ENCODE assay signal across 1 cellular context in genomic region chr17:47253541-47254402, GRCh38.
TF ChIP-seq lines count a peak whose summit lies in the region.

Gene ITGB3 (plus strand): TSS chr17:47253827. CDS start chr17:47253862, 35 bp downstream.

TF ChIP-seq in K562, 482 proteins besides CTCF, POLR2A, EP300 and RAD21 (continued from another document and continues in another):
- TF ChIP-seq, protein P1, sequence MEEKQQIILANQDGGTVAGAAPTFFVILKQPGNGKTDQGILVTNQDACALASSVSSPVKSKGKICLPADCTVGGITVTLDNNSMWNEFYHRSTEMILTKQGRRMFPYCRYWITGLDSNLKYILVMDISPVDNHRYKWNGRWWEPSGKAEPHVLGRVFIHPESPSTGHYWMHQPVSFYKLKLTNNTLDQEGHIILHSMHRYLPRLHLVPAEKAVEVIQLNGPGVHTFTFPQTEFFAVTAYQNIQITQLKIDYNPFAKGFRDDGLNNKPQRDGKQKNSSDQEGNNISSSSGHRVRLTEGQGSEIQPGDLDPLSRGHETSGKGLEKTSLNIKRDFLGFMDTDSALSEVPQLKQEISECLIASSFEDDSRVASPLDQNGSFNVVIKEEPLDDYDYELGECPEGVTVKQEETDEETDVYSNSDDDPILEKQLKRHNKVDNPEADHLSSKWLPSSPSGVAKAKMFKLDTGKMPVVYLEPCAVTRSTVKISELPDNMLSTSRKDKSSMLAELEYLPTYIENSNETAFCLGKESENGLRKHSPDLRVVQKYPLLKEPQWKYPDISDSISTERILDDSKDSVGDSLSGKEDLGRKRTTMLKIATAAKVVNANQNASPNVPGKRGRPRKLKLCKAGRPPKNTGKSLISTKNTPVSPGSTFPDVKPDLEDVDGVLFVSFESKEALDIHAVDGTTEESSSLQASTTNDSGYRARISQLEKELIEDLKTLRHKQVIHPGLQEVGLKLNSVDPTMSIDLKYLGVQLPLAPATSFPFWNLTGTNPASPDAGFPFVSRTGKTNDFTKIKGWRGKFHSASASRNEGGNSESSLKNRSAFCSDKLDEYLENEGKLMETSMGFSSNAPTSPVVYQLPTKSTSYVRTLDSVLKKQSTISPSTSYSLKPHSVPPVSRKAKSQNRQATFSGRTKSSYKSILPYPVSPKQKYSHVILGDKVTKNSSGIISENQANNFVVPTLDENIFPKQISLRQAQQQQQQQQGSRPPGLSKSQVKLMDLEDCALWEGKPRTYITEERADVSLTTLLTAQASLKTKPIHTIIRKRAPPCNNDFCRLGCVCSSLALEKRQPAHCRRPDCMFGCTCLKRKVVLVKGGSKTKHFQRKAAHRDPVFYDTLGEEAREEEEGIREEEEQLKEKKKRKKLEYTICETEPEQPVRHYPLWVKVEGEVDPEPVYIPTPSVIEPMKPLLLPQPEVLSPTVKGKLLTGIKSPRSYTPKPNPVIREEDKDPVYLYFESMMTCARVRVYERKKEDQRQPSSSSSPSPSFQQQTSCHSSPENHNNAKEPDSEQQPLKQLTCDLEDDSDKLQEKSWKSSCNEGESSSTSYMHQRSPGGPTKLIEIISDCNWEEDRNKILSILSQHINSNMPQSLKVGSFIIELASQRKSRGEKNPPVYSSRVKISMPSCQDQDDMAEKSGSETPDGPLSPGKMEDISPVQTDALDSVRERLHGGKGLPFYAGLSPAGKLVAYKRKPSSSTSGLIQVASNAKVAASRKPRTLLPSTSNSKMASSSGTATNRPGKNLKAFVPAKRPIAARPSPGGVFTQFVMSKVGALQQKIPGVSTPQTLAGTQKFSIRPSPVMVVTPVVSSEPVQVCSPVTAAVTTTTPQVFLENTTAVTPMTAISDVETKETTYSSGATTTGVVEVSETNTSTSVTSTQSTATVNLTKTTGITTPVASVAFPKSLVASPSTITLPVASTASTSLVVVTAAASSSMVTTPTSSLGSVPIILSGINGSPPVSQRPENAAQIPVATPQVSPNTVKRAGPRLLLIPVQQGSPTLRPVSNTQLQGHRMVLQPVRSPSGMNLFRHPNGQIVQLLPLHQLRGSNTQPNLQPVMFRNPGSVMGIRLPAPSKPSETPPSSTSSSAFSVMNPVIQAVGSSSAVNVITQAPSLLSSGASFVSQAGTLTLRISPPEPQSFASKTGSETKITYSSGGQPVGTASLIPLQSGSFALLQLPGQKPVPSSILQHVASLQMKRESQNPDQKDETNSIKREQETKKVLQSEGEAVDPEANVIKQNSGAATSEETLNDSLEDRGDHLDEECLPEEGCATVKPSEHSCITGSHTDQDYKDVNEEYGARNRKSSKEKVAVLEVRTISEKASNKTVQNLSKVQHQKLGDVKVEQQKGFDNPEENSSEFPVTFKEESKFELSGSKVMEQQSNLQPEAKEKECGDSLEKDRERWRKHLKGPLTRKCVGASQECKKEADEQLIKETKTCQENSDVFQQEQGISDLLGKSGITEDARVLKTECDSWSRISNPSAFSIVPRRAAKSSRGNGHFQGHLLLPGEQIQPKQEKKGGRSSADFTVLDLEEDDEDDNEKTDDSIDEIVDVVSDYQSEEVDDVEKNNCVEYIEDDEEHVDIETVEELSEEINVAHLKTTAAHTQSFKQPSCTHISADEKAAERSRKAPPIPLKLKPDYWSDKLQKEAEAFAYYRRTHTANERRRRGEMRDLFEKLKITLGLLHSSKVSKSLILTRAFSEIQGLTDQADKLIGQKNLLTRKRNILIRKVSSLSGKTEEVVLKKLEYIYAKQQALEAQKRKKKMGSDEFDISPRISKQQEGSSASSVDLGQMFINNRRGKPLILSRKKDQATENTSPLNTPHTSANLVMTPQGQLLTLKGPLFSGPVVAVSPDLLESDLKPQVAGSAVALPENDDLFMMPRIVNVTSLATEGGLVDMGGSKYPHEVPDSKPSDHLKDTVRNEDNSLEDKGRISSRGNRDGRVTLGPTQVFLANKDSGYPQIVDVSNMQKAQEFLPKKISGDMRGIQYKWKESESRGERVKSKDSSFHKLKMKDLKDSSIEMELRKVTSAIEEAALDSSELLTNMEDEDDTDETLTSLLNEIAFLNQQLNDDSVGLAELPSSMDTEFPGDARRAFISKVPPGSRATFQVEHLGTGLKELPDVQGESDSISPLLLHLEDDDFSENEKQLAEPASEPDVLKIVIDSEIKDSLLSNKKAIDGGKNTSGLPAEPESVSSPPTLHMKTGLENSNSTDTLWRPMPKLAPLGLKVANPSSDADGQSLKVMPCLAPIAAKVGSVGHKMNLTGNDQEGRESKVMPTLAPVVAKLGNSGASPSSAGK (IDR thresholded peaks at IDR 0.05) = peak; percentile 9; the same call in 1 of the 2 replicates
- TF ChIP-seq ZFX (CRISPR knock-in tag; IDR thresholded peaks at IDR 0.05) = peak; percentile 55
- 0 out of 2 replicates have a peak, but pooled peaks have one; percentile 42 for TF ChIP-seq NR3C1 (CRISPR knock-in tag; IDR thresholded peaks at IDR 0.05)
- TF ChIP-seq CXXC5 (CRISPR knock-in tag; IDR thresholded peaks at IDR 0.05) = peak; percentile 88
- TF ChIP-seq TBP (optimal IDR thresholded peaks at IDR 0.05; ENCODE audit: low read depth, low read length) = peak; percentile 45
- peak; percentile 68; the same call in 1 of the 2 replicates for TF ChIP-seq MTA3 (IDR thresholded peaks at IDR 0.05; ENCODE audit: borderline replicate concordance)
- no peak for TF ChIP-seq DLX4 (CRISPR knock-in tag; IDR thresholded peaks at IDR 0.05)
- TF ChIP-seq RBM14 (IDR thresholded peaks at IDR 0.05; ENCODE audit: borderline replicate concordance, insufficient read depth, low read depth, low read length) = 0 out of 2 replicates have a peak, but pooled peaks have one; percentile 37
- TF ChIP-seq, protein P2, sequence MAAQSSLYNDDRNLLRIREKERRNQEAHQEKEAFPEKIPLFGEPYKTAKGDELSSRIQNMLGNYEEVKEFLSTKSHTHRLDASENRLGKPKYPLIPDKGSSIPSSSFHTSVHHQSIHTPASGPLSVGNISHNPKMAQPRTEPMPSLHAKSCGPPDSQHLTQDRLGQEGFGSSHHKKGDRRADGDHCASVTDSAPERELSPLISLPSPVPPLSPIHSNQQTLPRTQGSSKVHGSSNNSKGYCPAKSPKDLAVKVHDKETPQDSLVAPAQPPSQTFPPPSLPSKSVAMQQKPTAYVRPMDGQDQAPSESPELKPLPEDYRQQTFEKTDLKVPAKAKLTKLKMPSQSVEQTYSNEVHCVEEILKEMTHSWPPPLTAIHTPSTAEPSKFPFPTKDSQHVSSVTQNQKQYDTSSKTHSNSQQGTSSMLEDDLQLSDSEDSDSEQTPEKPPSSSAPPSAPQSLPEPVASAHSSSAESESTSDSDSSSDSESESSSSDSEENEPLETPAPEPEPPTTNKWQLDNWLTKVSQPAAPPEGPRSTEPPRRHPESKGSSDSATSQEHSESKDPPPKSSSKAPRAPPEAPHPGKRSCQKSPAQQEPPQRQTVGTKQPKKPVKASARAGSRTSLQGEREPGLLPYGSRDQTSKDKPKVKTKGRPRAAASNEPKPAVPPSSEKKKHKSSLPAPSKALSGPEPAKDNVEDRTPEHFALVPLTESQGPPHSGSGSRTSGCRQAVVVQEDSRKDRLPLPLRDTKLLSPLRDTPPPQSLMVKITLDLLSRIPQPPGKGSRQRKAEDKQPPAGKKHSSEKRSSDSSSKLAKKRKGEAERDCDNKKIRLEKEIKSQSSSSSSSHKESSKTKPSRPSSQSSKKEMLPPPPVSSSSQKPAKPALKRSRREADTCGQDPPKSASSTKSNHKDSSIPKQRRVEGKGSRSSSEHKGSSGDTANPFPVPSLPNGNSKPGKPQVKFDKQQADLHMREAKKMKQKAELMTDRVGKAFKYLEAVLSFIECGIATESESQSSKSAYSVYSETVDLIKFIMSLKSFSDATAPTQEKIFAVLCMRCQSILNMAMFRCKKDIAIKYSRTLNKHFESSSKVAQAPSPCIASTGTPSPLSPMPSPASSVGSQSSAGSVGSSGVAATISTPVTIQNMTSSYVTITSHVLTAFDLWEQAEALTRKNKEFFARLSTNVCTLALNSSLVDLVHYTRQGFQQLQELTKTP (IDR thresholded peaks at IDR 0.05; ENCODE audit: low read depth in 1 of 2, partially characterized antibody in 2 of 2) = no peak
- TF ChIP-seq TFAP4 (CRISPR knock-in tag; IDR thresholded peaks at IDR 0.05; ENCODE audit: borderline replicate concordance) = peak; percentile 56; the same call in 1 of the 2 replicates
- TF ChIP-seq SUPT5H (IDR thresholded peaks at IDR 0.05) = peak; percentile 47; the same call in 1 of the 2 replicates
- TF ChIP-seq THAP12 (CRISPR knock-in tag; IDR thresholded peaks at IDR 0.05) = 0 out of 2 replicates have a peak, but pooled peaks have one; percentile 31
- TF ChIP-seq GABPA (tag; conservative IDR thresholded peaks at IDR 0.05; ENCODE audit: low read depth) = peak; percentile 41; the same call in 1 of the 2 replicates
- peak; percentile 82 for TF ChIP-seq VEZF1 (CRISPR knock-in tag; IDR thresholded peaks at IDR 0.05)
- 0 out of 2 replicates have a peak, but pooled peaks have one; percentile 53 for TF ChIP-seq GABPB1 (CRISPR knock-in tag; IDR thresholded peaks at IDR 0.05)
- 0 out of 2 replicates have a peak, but pooled peaks have one; percentile 15 for TF ChIP-seq JUND (IDR thresholded peaks at IDR 0.05; ENCODE audit: borderline replicate concordance, low read depth, low read length)
- no peak for TF ChIP-seq JUND (tag; IDR thresholded peaks at IDR 0.05; ENCODE audit: borderline replicate concordance, low read depth, low read length)
- TF ChIP-seq ZNF766 (CRISPR knock-in tag; conservative IDR thresholded peaks at IDR 0.05) = 0 out of 2 replicates have a peak, but pooled peaks have one; percentile 30
- no peak for TF ChIP-seq ZNF217 (CRISPR knock-in tag; IDR thresholded peaks at IDR 0.05)
- no peak for TF ChIP-seq ZNF134 (CRISPR knock-in tag; conservative IDR thresholded peaks at IDR 0.05)
- peak; percentile 70 for TF ChIP-seq CREM (IDR thresholded peaks at IDR 0.05; ENCODE audit: low read depth)
- peak; percentile 52 for TF ChIP-seq FIP1L1 (IDR thresholded peaks at IDR 0.05; ENCODE audit: low read depth, low read length, poor library complexity, severe bottlenecking)
- TF ChIP-seq SMAD4 (CRISPR knock-in tag; conservative IDR thresholded peaks at IDR 0.05) = peak; percentile 65
- TF ChIP-seq NONO (IDR thresholded peaks at IDR 0.05; ENCODE audit: low read depth in 2 of 2, low read length in 1 of 2) = 0 out of 4 replicates have a peak, but pooled peaks have one; percentile 15 to 49
- TF ChIP-seq HNRNPL (IDR thresholded peaks at IDR 0.05; ENCODE audit: low read depth, low read length) = peak; percentile 72; the same call in 1 of the 2 replicates
- TF ChIP-seq CREB3L1 (IDR thresholded peaks at IDR 0.05; ENCODE audit: borderline replicate concordance, low read depth) = peak; percentile 45; the same call in 1 of the 2 replicates
- 0 out of 2 replicates have a peak, but pooled peaks have one; percentile 54 for TF ChIP-seq HMGXB4 (CRISPR knock-in tag; IDR thresholded peaks at IDR 0.05)
